Comparison of ENCODE assay signal across 23 cellular contexts in genomic region chr15:65204236-65204930, GRCh38. TPM values are rescaled to one million over a fixed set of nuclear protein-coding genes. Genes with fewer than 3 reads are reported as not detected.
"Had no signal": no experiment of that assay in that cellular context is flagged by ENCODE, and none has a peak within 500 bp of the region (broad histone marks: within the 10 kb centered on the region; RNA-seq: fewer than 3 reads in every experiment).

No MANE protein-coding gene starts in this region.

- H3K4me2 ChIP-seq: neural progenitor cell, smooth muscle cell had no signal

- H2AFZ ChIP-seq: neural progenitor cell had no signal

- H3K9me3 ChIP-seq: lower lobe of right lung, mucosa of descending colon, ovary, right lobe of liver, thyroid gland, upper lobe of left lung had no signal

- H3K27ac ChIP-seq: dorsolateral prefrontal cortex, lower lobe of right lung, neural progenitor cell, ovary, right lobe of liver, thyroid gland, upper lobe of left lung had no signal

- H3K4me1 ChIP-seq: lower lobe of right lung, right lobe of liver, upper lobe of left lung had no signal

- H3K27me3 ChIP-seq: dorsolateral prefrontal cortex, neural progenitor cell, ovary, right lobe of liver, thyroid gland, upper lobe of left lung had no signal

- H3K36me3 ChIP-seq: lower lobe of right lung, neural progenitor cell, ovary, right lobe of liver, thyroid gland, upper lobe of left lung had no signal

- DNase-seq: dorsolateral prefrontal cortex; effector CD4-positive, alpha-beta T cell; hypothalamus; left ventricle myocardium superior; lower lobe of right lung; mucosa of descending colon; naive B cell; nucleus accumbens; ovary; posterior cingulate gyrus; retina; stimulated activated CD4-positive, alpha-beta T cell treated with anti-CD3 and anti-CD28 coated beads, Interleukin-12 subunit alpha, Interleukin-12 subunit beta, amount 100 ng/mL, for 4 hours; stimulated activated CD4-positive, alpha-beta T cell treated with anti-CD3 and anti-CD28 coated beads, Interleukin-1b, Interleukin-23, amount 100 ng/mL, for 48 hours; stimulated activated CD4-positive, alpha-beta T cell treated with anti-CD3 and anti-CD28 coated beads, Interleukin-4, amount 100 ng/mL, for 1 hour; stimulated activated CD8-positive, alpha-beta memory T cell treated with anti-CD3 and anti-CD28 coated beads, Interleukin-4, amount 100 ng/mL, for 48 hours; stimulated activated naive CD4-positive, alpha-beta T cell; stimulated activated naive CD8-positive, alpha-beta T cell treated with anti-CD3 and anti-CD28 coated beads, Interleukin-15, amount 100 ng/mL, for 72 hours; thyroid gland; upper lobe of left lung had no signal

- H3K4me3 ChIP-seq: dorsolateral prefrontal cortex, lower lobe of right lung, mucosa of descending colon, neural progenitor cell, ovary, right lobe of liver, smooth muscle cell, thyroid gland, upper lobe of left lung had no signal

- H3K9ac ChIP-seq: neural progenitor cell had no signal

RNA-seq across cellular contexts. Expression of gene CILP, which starts 6.9 kb away (rescaled TPM):
- polyA plus RNA-seq: keratinocyte had no signal
